20 cellular contexts compared by ENCODE assay signal in genomic region chr17:59298512-59298911, GRCh38.
"Had no signal": no experiment of that assay in that cellular context is flagged by ENCODE, and none has a peak within 500 bp of the region (broad histone marks: within the 10 kb centered on the region; RNA-seq: fewer than 3 reads in every experiment).

No MANE protein-coding gene starts in this region.

- H3K4me3 ChIP-seq: dorsolateral prefrontal cortex, heart left ventricle, mucosa of descending colon, right atrium auricular region, testis, tibial nerve had no signal

- H3K4me1 ChIP-seq: heart left ventricle, right atrium auricular region, tibial nerve had no signal

- H3K9me3 ChIP-seq: heart left ventricle, mucosa of descending colon, neutrophil, right atrium auricular region, testis, tibial nerve had no signal

- H3K27me3 ChIP-seq: dorsolateral prefrontal cortex, heart left ventricle, neutrophil, right atrium auricular region, testis, tibial nerve had no signal

- ATAC-seq: heart left ventricle; left lobe of liver; naive thymus-derived CD8-positive, alpha-beta T cell; stimulated activated naive CD8-positive, alpha-beta T cell treated with anti-CD3 and anti-CD28 coated beads, Interleukin-15, Interleukin-2, amounts not matched to agents 100 U/mL and 50 U/mL, for 24 hours had no signal

- H3K27ac ChIP-seq: dorsolateral prefrontal cortex, heart left ventricle, neutrophil, right atrium auricular region, testis, tibial nerve had no signal

- FAIRE-seq: frontal cortex, islet of Langerhans, small intestine had no signal

- DNase-seq: central memory CD4-positive, alpha-beta T cell; cortex of kidney; dorsolateral prefrontal cortex; effector memory CD4-positive, alpha-beta T cell; heart left ventricle; hippocampal formation; mammary epithelial cell; mucosa of descending colon; naive thymus-derived CD8-positive, alpha-beta T cell; posterior cingulate gyrus; small intestine; stimulated activated CD4-positive, alpha-beta T cell treated with anti-CD3 and anti-CD28 coated beads, Interleukin-2, amount 100 ng/mL, for 48 hours; stimulated activated naive CD8-positive, alpha-beta T cell treated with anti-CD3 and anti-CD28 coated beads, Interleukin-15, Interleukin-2, amounts not matched to agents 100 U/mL and 50 U/mL, for 24 hours; testis had no signal

- H3K36me3 ChIP-seq: heart left ventricle, neutrophil, right atrium auricular region, tibial nerve had no signal
